In the genomic region with DNA sequence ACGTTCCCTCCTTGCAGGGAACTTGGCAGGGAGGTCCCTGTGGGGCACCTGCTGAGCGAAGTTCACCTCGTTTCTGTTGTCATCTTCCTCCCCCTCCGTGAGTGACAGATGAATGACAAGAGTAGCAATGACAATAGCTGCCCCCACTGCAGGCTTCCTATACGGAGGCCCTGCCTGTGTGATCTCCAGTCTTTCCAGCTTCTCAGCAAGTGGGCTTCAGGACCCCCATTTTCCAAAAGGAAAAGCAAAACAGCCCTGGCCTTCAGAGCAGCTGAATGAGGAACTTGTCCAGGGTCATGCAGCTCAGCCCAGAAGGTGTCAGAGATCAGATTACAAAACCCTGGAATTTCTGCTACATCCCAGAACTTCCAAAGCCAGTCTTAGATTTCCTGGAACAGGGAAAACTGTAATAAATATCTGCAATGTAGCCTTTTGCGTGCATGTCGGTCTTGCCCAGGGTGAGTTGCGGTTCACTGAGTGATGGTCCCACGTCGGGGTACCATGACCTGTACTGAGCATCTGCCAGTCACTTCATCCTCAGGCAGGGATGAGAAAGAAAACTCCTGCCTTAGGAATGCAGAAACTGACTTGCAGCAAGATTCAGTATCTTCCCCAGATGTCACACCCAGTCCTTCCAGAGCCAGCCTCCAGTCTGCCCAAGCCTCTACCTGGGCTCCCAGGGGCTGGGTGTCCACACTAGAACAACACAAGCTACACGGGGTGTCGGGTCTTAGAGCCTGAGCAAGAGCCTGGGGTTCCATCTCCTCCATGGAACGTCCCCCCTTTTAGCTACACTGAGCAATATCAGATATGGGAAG, we compare ENCODE assay signal across 1 cellular context.
TF ChIP-seq lines count a peak whose summit lies in the region.

No MANE protein-coding gene starts in this region.

TF ChIP-seq in HepG2, 621 proteins besides CTCF, POLR2A, EP300 and RAD21:
- no peak for TF ChIP-seq ZSCAN29 (CRISPR knock-in tag; conservative IDR thresholded peaks at IDR 0.05)
- TF ChIP-seq SAFB2 (CRISPR knock-in tag; IDR thresholded peaks at IDR 0.05; ENCODE audit: borderline replicate concordance, low read depth) = no peak
- 0 out of 2 replicates have a peak, but pooled peaks have one; percentile 23 for TF ChIP-seq ZFP91 (CRISPR knock-in tag; IDR thresholded peaks at IDR 0.05; ENCODE audit: borderline replicate concordance)
